In genomic region chr21:44087426-44088400, GRCh38 we compare ENCODE assay signal across 12 cellular contexts. TPM values are rescaled to one million over a fixed set of nuclear protein-coding genes. Genes with fewer than 3 reads are reported as not detected.
DNase-seq lines count a peak whose midpoint lies in the region; ATAC-seq and TF ChIP-seq lines count a peak whose summit lies in the region.
"Had no signal": no experiment of that assay in that cellular context is flagged by ENCODE, and none has a peak within 500 bp of the region (broad histone marks: within the 10 kb centered on the region; RNA-seq: fewer than 3 reads in every experiment).

No MANE protein-coding gene starts in this region.

- TF ChIP-seq CTCF in activated CD8-positive, alpha-beta T cell treated with anti-CD3 and anti-CD28 coated beads for 36 hours (IDR thresholded peaks at IDR 0.05), result no peak
- TF ChIP-seq CTCF in hepatocyte (IDR thresholded peaks at IDR 0.05; ENCODE audit: poor library complexity), result no peak

- CTCF ChIA-PET in activated CD4-positive, alpha-beta T cell treated with anti-CD3 and anti-CD28 coated beads for 36 hours (lab: Charles Lee), result interaction anchor here (0.5 kb wide), 1 partner anchor 75 kb away, joined by 3 read pairs; the partner anchor contains the start of gene TRAPPC10
- CTCF ChIA-PET in activated CD8-positive, alpha-beta T cell treated with anti-CD3 and anti-CD28 coated beads for 36 hours (lab: Charles Lee), result no interaction called here

- peak overlapping the region; percentile 35 for H3K4me3 Mint-ChIP-seq in activated CD4-positive, alpha-beta T cell treated with anti-CD3 and anti-CD28 coated beads for 36 hours
- H3K4me3 Mint-ChIP-seq in activated CD8-positive, alpha-beta T cell treated with anti-CD3 and anti-CD28 coated beads for 36 hours, result peak overlapping the region; percentile 55
- peak overlapping the region in 1 of 2 donors; percentile 72 for H3K4me3 Mint-ChIP-seq in stimulated activated naive B cell treated with anti-CD40 and anti-IgM and Interleukin-4, amounts not matched to agents 10 μg/mL and 1 μg/mL and 100 μg/mL, for 72 hours

- H3K4me2 ChIP-seq in hepatocyte, result no peak overlapping the region

- H3K9me3 ChIP-seq in hepatocyte (ENCODE audit: low read depth), result no peaks in the 10 kb centered on the region
- H3K9me3 ChIP-seq: left lung had no signal

- peaks cover 12% of the 10 kb centered on the region for H3K4me1 ChIP-seq in hepatocyte (ENCODE audit: insufficient read depth)

- H3K27me3 Mint-ChIP-seq in activated CD4-positive, alpha-beta T cell treated with anti-CD3 and anti-CD28 coated beads for 36 hours, result no peaks in the 10 kb centered on the region
- H3K27me3 Mint-ChIP-seq in activated CD8-positive, alpha-beta T cell treated with anti-CD3 and anti-CD28 coated beads for 36 hours, result no peaks in the 10 kb centered on the region
- H3K27me3 Mint-ChIP-seq in stimulated activated naive B cell treated with anti-CD40 and anti-IgM and Interleukin-4, amounts not matched to agents 10 μg/mL and 1 μg/mL and 100 μg/mL, for 72 hours, result no peaks in the 10 kb centered on the region

- H3K4me1 Mint-ChIP-seq in activated CD4-positive, alpha-beta T cell treated with anti-CD3 and anti-CD28 coated beads for 36 hours, result peaks cover 76% of the 10 kb centered on the region
- H3K4me1 Mint-ChIP-seq in activated CD8-positive, alpha-beta T cell treated with anti-CD3 and anti-CD28 coated beads for 36 hours (ENCODE audit: low read depth), result peaks cover 77% of the 10 kb centered on the region
- peaks cover 53 to 65% of the 10 kb centered on the region in 2 donors for H3K4me1 Mint-ChIP-seq in stimulated activated naive B cell treated with anti-CD40 and anti-IgM and Interleukin-4, amounts not matched to agents 10 μg/mL and 1 μg/mL and 100 μg/mL, for 72 hours

- no peaks in the 10 kb centered on the region for H3K27me3 ChIP-seq in hepatocyte
- H3K27me3 ChIP-seq: cardiac muscle cell, left lung had no signal

- H3K4me3 ChIP-seq in hepatocyte, result no peak overlapping the region
- H3K4me3 ChIP-seq: cardiac muscle cell, GM23248, left lung had no signal

- no peaks in the 10 kb centered on the region for H3K36me3 ChIP-seq in hepatocyte (replicated peaks; ENCODE audit: insufficient read depth, low read depth)

- DNase-seq in activated CD4-positive, alpha-beta T cell treated with anti-CD3 and anti-CD28 coated beads for 36 hours, result peak; percentile 59
- no peak for DNase-seq in activated CD4-positive, alpha-beta T cell treated with anti-CD3 and anti-CD28 coated beads, Interleukin-2, amount 50 U/mL, for 48 hours
- peak; percentile 38 for DNase-seq in activated CD8-positive, alpha-beta T cell treated with anti-CD3 and anti-CD28 coated beads for 36 hours
- no peak for DNase-seq in hepatocyte (ENCODE audit: low spot score)
- DNase-seq in stimulated activated naive B cell treated with anti-CD40 and anti-IgM and Interleukin-4, amounts not matched to agents 10 μg/mL and 1 μg/mL and 100 μg/mL, for 72 hours, result no peak
- DNase-seq: GM23248, left lung, NCI-H526 treated with DMSO at 0.1 percent for 48 hours had no signal

- intact Hi-C loops in activated CD4-positive, alpha-beta T cell treated with anti-CD3 and anti-CD28 coated beads for 36 hours (cut with DNase I, micrococcal nuclease), result loop anchor here in 1 of 2 experiments (10.0 kb wide), 1 partner anchor 273 kb away; no protein-coding TSS in a partner anchor
- intact Hi-C loops in activated CD8-positive, alpha-beta T cell treated with anti-CD3 and anti-CD28 coated beads for 36 hours (cut with micrococcal nuclease), result no loop called here

- POLR2A ChIA-PET in activated CD4-positive, alpha-beta T cell treated with anti-CD3 and anti-CD28 coated beads for 36 hours (lab: Charles Lee), result no interaction called here
- POLR2A ChIA-PET in activated CD8-positive, alpha-beta T cell treated with anti-CD3 and anti-CD28 coated beads for 36 hours (lab: Charles Lee), result interaction anchor here (1.0 to 2.7 kb wide), 3 partner anchors 13 to 75 kb away, joined by 3 to 6 read pairs (median 5); no protein-coding TSS in a partner anchor

- H3K36me3 Mint-ChIP-seq in activated CD4-positive, alpha-beta T cell treated with anti-CD3 and anti-CD28 coated beads for 36 hours (ENCODE audit: low read depth), result peaks cover 69% of the 10 kb centered on the region
- peaks cover 81% of the 10 kb centered on the region for H3K36me3 Mint-ChIP-seq in activated CD8-positive, alpha-beta T cell treated with anti-CD3 and anti-CD28 coated beads for 36 hours (ENCODE audit: low read depth)
- peaks cover 55 to 70% of the 10 kb centered on the region in 2 donors for H3K36me3 Mint-ChIP-seq in stimulated activated naive B cell treated with anti-CD40 and anti-IgM and Interleukin-4, amounts not matched to agents 10 μg/mL and 1 μg/mL and 100 μg/mL, for 72 hours

- H3K9me2 ChIP-seq in hepatocyte (replicated peaks; ENCODE audit: insufficient read depth), result no peaks in the 10 kb centered on the region

- peak; percentile 10 for ATAC-seq in activated CD4-positive, alpha-beta T cell treated with anti-CD3 and anti-CD28 coated beads for 36 hours
- no peak for ATAC-seq in activated CD8-positive, alpha-beta T cell treated with anti-CD3 and anti-CD28 coated beads for 36 hours
- ATAC-seq in stimulated activated naive B cell treated with anti-CD40 and anti-IgM and Interleukin-4, amounts not matched to agents 10 μg/mL and 1 μg/mL and 100 μg/mL, for 72 hours (replicated peaks), result no peak
- ATAC-seq in GM18520 (IDR thresholded peaks at IDR 0.05; ENCODE audit: unreplicated experiment) (no peak), HG02571 (IDR thresholded peaks at IDR 0.05; ENCODE audit: unreplicated experiment) (no peak), GM21529 (IDR thresholded peaks at IDR 0.05; ENCODE audit: unreplicated experiment) (no peak)
- ATAC-seq: left lung had no signal

- WGBS in hepatocyte (ENCODE audit: low lambda C conversion rate, missing lambda C conversion rate), result 96% methylated on average over 32 of the region's 33 CpGs

- no peaks in the 10 kb centered on the region for H3K9me3 Mint-ChIP-seq in activated CD4-positive, alpha-beta T cell treated with anti-CD3 and anti-CD28 coated beads for 36 hours (ENCODE audit: low read depth)
- no peaks in the 10 kb centered on the region for H3K9me3 Mint-ChIP-seq in activated CD8-positive, alpha-beta T cell treated with anti-CD3 and anti-CD28 coated beads for 36 hours
- H3K9me3 Mint-ChIP-seq in stimulated activated naive B cell treated with anti-CD40 and anti-IgM and Interleukin-4, amounts not matched to agents 10 μg/mL and 1 μg/mL and 100 μg/mL, for 72 hours, result no peaks in the 10 kb centered on the region

- H3K79me2 ChIP-seq in hepatocyte, result no peaks in the 10 kb centered on the region

- no peak overlapping the region for H2AFZ ChIP-seq in hepatocyte
- H2AFZ ChIP-seq: GM23248 had no signal

- H3K27ac Mint-ChIP-seq in activated CD4-positive, alpha-beta T cell treated with anti-CD3 and anti-CD28 coated beads for 36 hours, result peak overlapping the region; percentile 87
- peak overlapping the region; percentile 97 for H3K27ac Mint-ChIP-seq in activated CD8-positive, alpha-beta T cell treated with anti-CD3 and anti-CD28 coated beads for 36 hours
- peak overlapping the region; percentile 90 for H3K27ac Mint-ChIP-seq in stimulated activated naive B cell treated with anti-CD40 and anti-IgM and Interleukin-4, amounts not matched to agents 10 μg/mL and 1 μg/mL and 100 μg/mL, for 72 hours

- H4K20me1 ChIP-seq in hepatocyte (ENCODE audit: insufficient read depth, poor library complexity, severe bottlenecking), result no peaks in the 10 kb centered on the region

- peak overlapping the region; percentile 69 for H3K27ac ChIP-seq in hepatocyte
- H3K27ac ChIP-seq: cardiac muscle cell, GM23248 had no signal

RNA-seq across cellular contexts. Expression of gene PWP2, which starts 19.5 kb away (rescaled TPM):
- 10 to 100 TPM; 28.9 to 54.1 TPM for total RNA-seq in activated CD4-positive, alpha-beta T cell treated with anti-CD3 and anti-CD28 coated beads for 36 hours
- 10 to 100 TPM in 1 of 2 experiments, 1 to 10 TPM in 1; 9.3 to 10.1 TPM for total RNA-seq in activated CD8-positive, alpha-beta T cell treated with anti-CD3 and anti-CD28 coated beads for 36 hours
- 1.3 and 3.3 TPM in 2 replicates for total RNA-seq in hepatocyte
- polyA plus RNA-seq in hepatocyte, result 0.36 and 1.4 TPM in 2 replicates

RNA-seq across cellular contexts. Expression of gene GATD3, which starts 45.8 kb away (rescaled TPM):
- 10 to 100 TPM; 30.3 to 43.2 TPM for total RNA-seq in activated CD4-positive, alpha-beta T cell treated with anti-CD3 and anti-CD28 coated beads for 36 hours
- 10 to 100 TPM; 10.3 to 11.8 TPM for total RNA-seq in activated CD8-positive, alpha-beta T cell treated with anti-CD3 and anti-CD28 coated beads for 36 hours
- total RNA-seq in hepatocyte, result 9.5 and 24.7 TPM in 2 replicates
- 4.6 and 7.8 TPM in 2 replicates for polyA plus RNA-seq in hepatocyte

Comparison
In these comparisons a context has a peak if more than half of its experiments do, and no peak if none do; other contexts are left out.
1. DNase-seq: peak in activated CD4-positive, alpha-beta T cell treated with anti-CD3 and anti-CD28 coated beads for 36 hours (single experiment) and activated CD8-positive, alpha-beta T cell treated with anti-CD3 and anti-CD28 coated beads for 36 hours (single experiment); none in activated CD4-positive, alpha-beta T cell treated with anti-CD3 and anti-CD28 coated beads, Interleukin-2, amount 50 U/mL, for 48 hours (0 of 2), hepatocyte (single experiment) and stimulated activated naive B cell treated with anti-CD40 and anti-IgM and Interleukin-4, amounts not matched to agents 10 μg/mL and 1 μg/mL and 100 μg/mL, for 72 hours (single experiment).
2. Peak in every context shown above with its lines, with median percentiles within 50 percentile points of each other: H3K27ac Mint-ChIP-seq.